In genomic region chr1:218320182-218320581, GRCh38 we compare ENCODE assay signal across 1 cellular context. TPM values are rescaled to one million over a fixed set of nuclear protein-coding genes. Genes with fewer than 3 reads are reported as not detected.
"Had no signal": no experiment of that assay in that cellular context is flagged by ENCODE, and none has a peak within 500 bp of the region (broad histone marks: within the 10 kb centered on the region; RNA-seq: fewer than 3 reads in every experiment).

No MANE protein-coding gene starts in this region.

RNA-seq across cellular contexts. Expression of gene TGFB2, which starts 25.0 kb away (rescaled TPM):
- total RNA-seq: HepG2 had no signal
